1 cellular context compared by ENCODE assay signal in the genomic region with DNA sequence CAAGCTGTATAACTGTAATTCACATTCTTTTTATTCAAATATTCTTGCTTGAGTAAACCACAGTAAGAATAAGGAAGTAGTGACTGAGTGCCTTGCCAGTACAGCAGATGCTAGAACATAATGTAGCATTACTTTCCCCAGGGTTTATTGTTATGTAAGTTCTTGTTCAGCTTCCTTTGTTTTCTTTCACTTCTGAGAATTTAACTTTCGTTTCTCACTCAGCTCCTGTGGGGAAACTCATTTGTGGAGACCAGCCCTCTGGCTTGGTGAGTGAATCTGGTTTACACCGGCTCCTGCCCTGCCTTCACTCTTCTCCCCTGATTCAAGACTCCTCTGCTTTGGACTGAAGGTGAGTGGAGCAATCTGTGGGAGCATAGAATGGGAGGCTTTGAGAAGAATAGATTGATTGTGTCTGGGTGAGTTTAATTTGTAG.
A peak's percentile ranks its signal among the peaks of the same experiment; 100 is the strongest.
TF ChIP-seq lines count a peak whose summit lies in the region.

A gene with protein sequence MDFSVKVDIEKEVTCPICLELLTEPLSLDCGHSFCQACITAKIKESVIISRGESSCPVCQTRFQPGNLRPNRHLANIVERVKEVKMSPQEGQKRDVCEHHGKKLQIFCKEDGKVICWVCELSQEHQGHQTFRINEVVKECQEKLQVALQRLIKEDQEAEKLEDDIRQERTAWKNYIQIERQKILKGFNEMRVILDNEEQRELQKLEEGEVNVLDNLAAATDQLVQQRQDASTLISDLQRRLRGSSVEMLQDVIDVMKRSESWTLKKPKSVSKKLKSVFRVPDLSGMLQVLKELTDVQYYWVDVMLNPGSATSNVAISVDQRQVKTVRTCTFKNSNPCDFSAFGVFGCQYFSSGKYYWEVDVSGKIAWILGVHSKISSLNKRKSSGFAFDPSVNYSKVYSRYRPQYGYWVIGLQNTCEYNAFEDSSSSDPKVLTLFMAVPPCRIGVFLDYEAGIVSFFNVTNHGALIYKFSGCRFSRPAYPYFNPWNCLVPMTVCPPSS (plus strand): TSS at position 240 of the 433 bp plus-strand sequence. CDS start 6,443 bp downstream, outside the sequence.

TF ChIP-seq in GM12878, 131 proteins besides CTCF, POLR2A, EP300 and RAD21 (continued from another document):
- TF ChIP-seq, protein P1, sequence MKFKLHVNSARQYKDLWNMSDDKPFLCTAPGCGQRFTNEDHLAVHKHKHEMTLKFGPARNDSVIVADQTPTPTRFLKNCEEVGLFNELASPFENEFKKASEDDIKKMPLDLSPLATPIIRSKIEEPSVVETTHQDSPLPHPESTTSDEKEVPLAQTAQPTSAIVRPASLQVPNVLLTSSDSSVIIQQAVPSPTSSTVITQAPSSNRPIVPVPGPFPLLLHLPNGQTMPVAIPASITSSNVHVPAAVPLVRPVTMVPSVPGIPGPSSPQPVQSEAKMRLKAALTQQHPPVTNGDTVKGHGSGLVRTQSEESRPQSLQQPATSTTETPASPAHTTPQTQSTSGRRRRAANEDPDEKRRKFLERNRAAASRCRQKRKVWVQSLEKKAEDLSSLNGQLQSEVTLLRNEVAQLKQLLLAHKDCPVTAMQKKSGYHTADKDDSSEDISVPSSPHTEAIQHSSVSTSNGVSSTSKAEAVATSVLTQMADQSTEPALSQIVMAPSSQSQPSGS (IDR thresholded peaks at IDR 0.05; ENCODE audit: low read length) = 0 out of 2 replicates have a peak, but pooled peaks have one; percentile 29
- TF ChIP-seq EED (IDR thresholded peaks at IDR 0.05; ENCODE audit: low read depth) (peak; percentile 51; the same call in 1 of the 2 replicates), PML (IDR thresholded peaks at IDR 0.05; ENCODE audit: low read length) (peak; percentile 68; the same call in 1 of the 2 replicates), NFIC (IDR thresholded peaks at IDR 0.05; ENCODE audit: low read depth, low read length) (peak; percentile 52; the same call in 1 of the 2 replicates), CREM (IDR thresholded peaks at IDR 0.05; ENCODE audit: low read depth) (no peak), POU2F2 (IDR thresholded peaks at IDR 0.05; ENCODE audit: borderline replicate concordance, low read depth, low read length) (peak; percentile 55; the same call in 1 of the 3 replicates), TAF1 (IDR thresholded peaks at IDR 0.05; ENCODE audit: borderline replicate concordance, low read depth, low read length) (peak; percentile 70), BACH1 (IDR thresholded peaks at IDR 0.05; ENCODE audit: borderline replicate concordance) (peak; percentile 48; the same call in 1 of the 2 replicates), SMAD5 (IDR thresholded peaks at IDR 0.05; ENCODE audit: low read depth) (0 out of 2 replicates have a peak, but pooled peaks have one; percentile 36), SPI1 (IDR thresholded peaks at IDR 0.05; ENCODE audit: borderline replicate concordance, insufficient read depth, low read depth, low read length) (peak; percentile 41; the same call in 1 of the 2 replicates), ETV6 (conservative IDR thresholded peaks at IDR 0.05 in 1 of 2, IDR thresholded peaks at IDR 0.05 in 1 of 2; ENCODE audit: borderline replicate concordance in 1 of 2, low read depth in 1 of 2) (peak in 1 of 2 experiments; percentile 26; a peak in 1 of 4 replicates), POLR2AphosphoS5 (IDR thresholded peaks at IDR 0.05; ENCODE audit: low read length) (peak; percentile 87), MEF2B (IDR thresholded peaks at IDR 0.05; ENCODE audit: partially characterized antibody, poor library complexity, severe bottlenecking) (peak; percentile 84), GATAD2B (conservative IDR thresholded peaks at IDR 0.05; ENCODE audit: low read depth) (0 out of 2 replicates have a peak, but pooled peaks have one; percentile 21), ESRRA (IDR thresholded peaks at IDR 0.05; ENCODE audit: low read length) (no peak), CEBPB (IDR thresholded peaks at IDR 0.05; ENCODE audit: borderline replicate concordance in 1 of 2, low read depth in 2 of 2, low read length in 2 of 2) (no peak), ZNF207 (IDR thresholded peaks at IDR 0.05; ENCODE audit: borderline replicate concordance) (no peak), RCOR1 (conservative IDR thresholded peaks at IDR 0.05; ENCODE audit: low read depth, low read length) (peak; percentile 76; the same call in 1 of the 2 replicates), HCFC1 (IDR thresholded peaks at IDR 0.05; ENCODE audit: low read length) (no peak), NBN (IDR thresholded peaks at IDR 0.05) (peak; percentile 73), IKZF1 (conservative IDR thresholded peaks at IDR 0.05) (peak; percentile 67; the same call in 1 of the 2 replicates), RUNX3 (IDR thresholded peaks at IDR 0.05; ENCODE audit: low read length) (peak; percentile 73)
- TF ChIP-seq, protein P2, sequence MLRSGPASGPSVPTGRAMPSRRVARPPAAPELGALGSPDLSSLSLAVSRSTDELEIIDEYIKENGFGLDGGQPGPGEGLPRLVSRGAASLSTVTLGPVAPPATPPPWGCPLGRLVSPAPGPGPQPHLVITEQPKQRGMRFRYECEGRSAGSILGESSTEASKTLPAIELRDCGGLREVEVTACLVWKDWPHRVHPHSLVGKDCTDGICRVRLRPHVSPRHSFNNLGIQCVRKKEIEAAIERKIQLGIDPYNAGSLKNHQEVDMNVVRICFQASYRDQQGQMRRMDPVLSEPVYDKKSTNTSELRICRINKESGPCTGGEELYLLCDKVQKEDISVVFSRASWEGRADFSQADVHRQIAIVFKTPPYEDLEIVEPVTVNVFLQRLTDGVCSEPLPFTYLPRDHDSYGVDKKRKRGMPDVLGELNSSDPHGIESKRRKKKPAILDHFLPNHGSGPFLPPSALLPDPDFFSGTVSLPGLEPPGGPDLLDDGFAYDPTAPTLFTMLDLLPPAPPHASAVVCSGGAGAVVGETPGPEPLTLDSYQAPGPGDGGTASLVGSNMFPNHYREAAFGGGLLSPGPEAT (IDR thresholded peaks at IDR 0.05; ENCODE audit: low read depth) = peak; percentile 74
- TF ChIP-seq, protein P3, sequence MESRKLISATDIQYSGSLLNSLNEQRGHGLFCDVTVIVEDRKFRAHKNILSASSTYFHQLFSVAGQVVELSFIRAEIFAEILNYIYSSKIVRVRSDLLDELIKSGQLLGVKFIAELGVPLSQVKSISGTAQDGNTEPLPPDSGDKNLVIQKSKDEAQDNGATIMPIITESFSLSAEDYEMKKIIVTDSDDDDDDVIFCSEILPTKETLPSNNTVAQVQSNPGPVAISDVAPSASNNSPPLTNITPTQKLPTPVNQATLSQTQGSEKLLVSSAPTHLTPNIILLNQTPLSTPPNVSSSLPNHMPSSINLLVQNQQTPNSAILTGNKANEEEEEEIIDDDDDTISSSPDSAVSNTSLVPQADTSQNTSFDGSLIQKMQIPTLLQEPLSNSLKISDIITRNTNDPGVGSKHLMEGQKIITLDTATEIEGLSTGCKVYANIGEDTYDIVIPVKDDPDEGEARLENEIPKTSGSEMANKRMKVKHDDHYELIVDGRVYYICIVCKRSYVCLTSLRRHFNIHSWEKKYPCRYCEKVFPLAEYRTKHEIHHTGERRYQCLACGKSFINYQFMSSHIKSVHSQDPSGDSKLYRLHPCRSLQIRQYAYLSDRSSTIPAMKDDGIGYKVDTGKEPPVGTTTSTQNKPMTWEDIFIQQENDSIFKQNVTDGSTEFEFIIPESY (IDR thresholded peaks at IDR 0.05) = no peak
- TF ChIP-seq, protein P4, sequence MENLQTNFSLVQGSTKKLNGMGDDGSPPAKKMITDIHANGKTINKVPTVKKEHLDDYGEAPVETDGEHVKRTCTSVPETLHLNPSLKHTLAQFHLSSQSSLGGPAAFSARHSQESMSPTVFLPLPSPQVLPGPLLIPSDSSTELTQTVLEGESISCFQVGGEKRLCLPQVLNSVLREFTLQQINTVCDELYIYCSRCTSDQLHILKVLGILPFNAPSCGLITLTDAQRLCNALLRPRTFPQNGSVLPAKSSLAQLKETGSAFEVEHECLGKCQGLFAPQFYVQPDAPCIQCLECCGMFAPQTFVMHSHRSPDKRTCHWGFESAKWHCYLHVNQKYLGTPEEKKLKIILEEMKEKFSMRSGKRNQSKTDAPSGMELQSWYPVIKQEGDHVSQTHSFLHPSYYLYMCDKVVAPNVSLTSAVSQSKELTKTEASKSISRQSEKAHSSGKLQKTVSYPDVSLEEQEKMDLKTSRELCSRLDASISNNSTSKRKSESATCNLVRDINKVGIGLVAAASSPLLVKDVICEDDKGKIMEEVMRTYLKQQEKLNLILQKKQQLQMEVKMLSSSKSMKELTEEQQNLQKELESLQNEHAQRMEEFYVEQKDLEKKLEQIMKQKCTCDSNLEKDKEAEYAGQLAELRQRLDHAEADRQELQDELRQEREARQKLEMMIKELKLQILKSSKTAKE (IDR thresholded peaks at IDR 0.05; ENCODE audit: low read depth, poor library complexity, severe bottlenecking) = peak; percentile 81
